In the genomic region with DNA sequence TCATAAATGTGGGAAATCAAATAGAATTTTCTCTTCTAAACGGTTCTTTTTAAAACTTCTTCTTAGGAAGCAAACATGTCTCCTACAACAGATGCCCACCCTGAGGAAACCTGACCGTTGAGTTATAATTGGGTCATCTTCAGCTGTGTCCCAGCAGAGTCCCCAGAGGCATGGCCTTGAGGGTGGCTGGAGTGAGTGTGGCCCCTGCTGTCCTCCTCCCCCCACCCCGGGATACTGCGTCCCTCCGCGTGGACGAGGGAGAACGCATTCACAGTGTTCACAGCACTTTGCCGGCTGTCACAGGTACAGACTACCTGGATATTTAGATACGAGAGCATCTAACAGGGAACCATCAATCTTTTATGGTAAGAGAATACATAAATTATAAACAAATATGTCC, we compare ENCODE assay signal across 18 cellular contexts.
"Had no signal": no experiment of that assay in that cellular context is flagged by ENCODE, and none has a peak within 500 bp of the region (broad histone marks: within the 10 kb centered on the region; RNA-seq: fewer than 3 reads in every experiment).

No MANE protein-coding gene starts in this region.

- DNase-seq: erythroblast; foreskin melanocyte; heart left ventricle; hippocampal formation; kidney glomerular epithelial cell; mammary epithelial cell; natural killer cell; spleen; stimulated activated CD4-positive, alpha-beta T cell treated with anti-CD3 and anti-CD28 coated beads, Interleukin-2, amount 100 ng/mL, for 24 hours; stimulated activated CD4-positive, alpha-beta T cell treated with anti-CD3 and anti-CD28 coated beads, Interleukin-4, amount 100 ng/mL, for 4 hours; stimulated activated naive B cell treated with anti-CD40 and anti-IgM and Interleukin-4, amounts not matched to agents 10 μg/mL and 1 μg/mL and 100 μg/mL, for 72 hours; stimulated activated naive CD8-positive, alpha-beta T cell treated with anti-CD3 and anti-CD28 coated beads, Interleukin-15, amount 100 ng/mL, for 72 hours; testis had no signal

- H3K27me3 Mint-ChIP-seq: dendritic cell treated with granulocyte-macrophage colony-stimulating factor and Interleukin-4, amounts not matched to agents 40 ng/mL and 50 ng/mL, for 4 days; stimulated activated naive B cell treated with anti-CD40 and anti-IgM and Interleukin-4, amounts not matched to agents 10 μg/mL and 1 μg/mL and 100 μg/mL, for 72 hours; stimulated activated naive CD8-positive, alpha-beta T cell treated with anti-CD3 and anti-CD28 coated beads, Interleukin-15, amount 100 ng/mL, for 72 hours had no signal

- H3K36me3 Mint-ChIP-seq: natural killer cell; stimulated activated naive B cell treated with anti-CD40 and anti-IgM and Interleukin-4, amounts not matched to agents 10 μg/mL and 1 μg/mL and 100 μg/mL, for 72 hours had no signal

- H3K9me3 ChIP-seq: right lobe of liver, testis had no signal

- ATAC-seq: heart left ventricle; natural killer cell; right lobe of liver; stimulated activated naive B cell treated with anti-CD40 and anti-IgM and Interleukin-4, amounts not matched to agents 10 μg/mL and 1 μg/mL and 100 μg/mL, for 72 hours; stimulated activated naive CD8-positive, alpha-beta T cell treated with anti-CD3 and anti-CD28 coated beads, Interleukin-15, amount 100 ng/mL, for 72 hours had no signal

- FAIRE-seq: bronchial epithelial cell, endothelial cell of umbilical vein had no signal

- H3K4me3 Mint-ChIP-seq: dendritic cell treated with granulocyte-macrophage colony-stimulating factor and Interleukin-4, amounts not matched to agents 40 ng/mL and 50 ng/mL, for 4 days; natural killer cell; stimulated activated naive B cell treated with anti-CD40 and anti-IgM and Interleukin-4, amounts not matched to agents 10 μg/mL and 1 μg/mL and 100 μg/mL, for 72 hours; stimulated activated naive CD8-positive, alpha-beta T cell treated with anti-CD3 and anti-CD28 coated beads, Interleukin-15, amount 100 ng/mL, for 72 hours had no signal

- H3K27ac Mint-ChIP-seq: dendritic cell treated with granulocyte-macrophage colony-stimulating factor and Interleukin-4, amounts not matched to agents 40 ng/mL and 50 ng/mL, for 4 days; natural killer cell; stimulated activated naive B cell treated with anti-CD40 and anti-IgM and Interleukin-4, amounts not matched to agents 10 μg/mL and 1 μg/mL and 100 μg/mL, for 72 hours; stimulated activated naive CD8-positive, alpha-beta T cell treated with anti-CD3 and anti-CD28 coated beads, Interleukin-15, amount 100 ng/mL, for 72 hours had no signal

- H3K36me3 ChIP-seq: heart left ventricle, right lobe of liver, spleen, tibial nerve had no signal

- H3K4me1 Mint-ChIP-seq: natural killer cell; stimulated activated naive B cell treated with anti-CD40 and anti-IgM and Interleukin-4, amounts not matched to agents 10 μg/mL and 1 μg/mL and 100 μg/mL, for 72 hours had no signal

- H3K4me1 ChIP-seq: heart left ventricle, right lobe of liver, spleen, testis, tibial nerve had no signal

- H3K27me3 ChIP-seq: right lobe of liver, testis, tibial nerve had no signal

- H3K4me3 ChIP-seq: heart left ventricle, right lobe of liver, spleen, testis, tibial nerve had no signal

- H3K27ac ChIP-seq: heart left ventricle, right lobe of liver, spleen, testis, tibial nerve had no signal
